1 cellular context compared by ENCODE assay signal in genomic region chr6:28880894-28881780, GRCh38.
A peak's percentile ranks its signal among the peaks of the same experiment; 100 is the strongest.
TF ChIP-seq lines count a peak whose summit lies in the region.

No MANE protein-coding gene starts in this region.

TF ChIP-seq in HepG2, 621 proteins besides CTCF, POLR2A, EP300 and RAD21 (continued from another document and continues in another):
- TF ChIP-seq, protein P1, sequence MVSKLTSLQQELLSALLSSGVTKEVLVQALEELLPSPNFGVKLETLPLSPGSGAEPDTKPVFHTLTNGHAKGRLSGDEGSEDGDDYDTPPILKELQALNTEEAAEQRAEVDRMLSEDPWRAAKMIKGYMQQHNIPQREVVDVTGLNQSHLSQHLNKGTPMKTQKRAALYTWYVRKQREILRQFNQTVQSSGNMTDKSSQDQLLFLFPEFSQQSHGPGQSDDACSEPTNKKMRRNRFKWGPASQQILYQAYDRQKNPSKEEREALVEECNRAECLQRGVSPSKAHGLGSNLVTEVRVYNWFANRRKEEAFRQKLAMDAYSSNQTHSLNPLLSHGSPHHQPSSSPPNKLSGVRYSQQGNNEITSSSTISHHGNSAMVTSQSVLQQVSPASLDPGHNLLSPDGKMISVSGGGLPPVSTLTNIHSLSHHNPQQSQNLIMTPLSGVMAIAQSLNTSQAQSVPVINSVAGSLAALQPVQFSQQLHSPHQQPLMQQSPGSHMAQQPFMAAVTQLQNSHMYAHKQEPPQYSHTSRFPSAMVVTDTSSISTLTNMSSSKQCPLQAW (CRISPR knock-in tag; IDR thresholded peaks at IDR 0.05): peak; percentile 85; the same call in 1 of the 2 replicates
- TF ChIP-seq CCAR2 (optimal IDR thresholded peaks at IDR 0.05; ENCODE audit: low read depth, low read length) (no peak), NFE2L2 (IDR thresholded peaks at IDR 0.05; ENCODE audit: low read length) (no peak), ZNF772 (CRISPR knock-in tag; IDR thresholded peaks at IDR 0.05) (peak; percentile 51; the same call in 1 of the 2 replicates), SNAI1 (CRISPR knock-in tag; IDR thresholded peaks at IDR 0.05; ENCODE audit: borderline replicate concordance) (no peak), REST (IDR thresholded peaks at IDR 0.05; ENCODE audit: borderline replicate concordance in 1 of 2, low read depth in 1 of 2, low read length in 2 of 2) (0 out of 4 replicates have a peak, but pooled peaks of 1 of the 2 experiments have one; percentile 19), RARA (CRISPR knock-in tag; IDR thresholded peaks at IDR 0.05) (no peak), IKZF4 (CRISPR knock-in tag; IDR thresholded peaks at IDR 0.05; ENCODE audit: borderline replicate concordance, low read depth, not compliant biosample characterization) (no peak), ZNF543 (CRISPR knock-in tag; IDR thresholded peaks at IDR 0.05) (peak; percentile 45; the same call in 1 of the 2 replicates), ARNT (IDR thresholded peaks at IDR 0.05) (no peak), ZFYVE20 (CRISPR knock-in tag; IDR thresholded peaks at IDR 0.05; ENCODE audit: borderline replicate concordance, low read depth) (no peak), ZFX (CRISPR knock-in tag; IDR thresholded peaks at IDR 0.05; ENCODE audit: low read depth) (peak; percentile 45; the same call in 1 of the 2 replicates), U2AF2 (IDR thresholded peaks at IDR 0.05; ENCODE audit: low read depth, low read length) (no peak), MTF1 (CRISPR knock-in tag; IDR thresholded peaks at IDR 0.05) (no peak), ZNF441 (CRISPR knock-in tag; IDR thresholded peaks at IDR 0.05; ENCODE audit: borderline replicate concordance) (0 out of 2 replicates have a peak, but pooled peaks have one; percentile 20), CAMTA2 (CRISPR knock-in tag; IDR thresholded peaks at IDR 0.05; ENCODE audit: borderline replicate concordance) (no peak), ZBTB7A (CRISPR knock-in tag; IDR thresholded peaks at IDR 0.05) (peak; percentile 47; the same call in 1 of the 2 replicates), MEIS2 (CRISPR knock-in tag; IDR thresholded peaks at IDR 0.05) (no peak), KAT7 (CRISPR knock-in tag; IDR thresholded peaks at IDR 0.05; ENCODE audit: borderline replicate concordance) (peak; percentile 70; the same call in 1 of the 2 replicates), KLF16 (CRISPR knock-in tag; IDR thresholded peaks at IDR 0.05) (peak in 1 of 2 experiments; percentile 94; a peak in 2 of 4 replicates), ZNF780A (CRISPR knock-in tag; IDR thresholded peaks at IDR 0.05) (no peak), ASH2L (IDR thresholded peaks at IDR 0.05; ENCODE audit: insufficient read length, low read depth, low read length) (peak; percentile 60), ZNF879 (CRISPR knock-in tag; IDR thresholded peaks at IDR 0.05) (0 out of 2 replicates have a peak, but pooled peaks have one; percentile 36), SP1 (IDR thresholded peaks at IDR 0.05) (no peak), SP1 (CRISPR knock-in tag; IDR thresholded peaks at IDR 0.05) (0 out of 2 replicates have a peak, but pooled peaks have one; percentile 24), ZNF496 (CRISPR knock-in tag; IDR thresholded peaks at IDR 0.05; ENCODE audit: insufficient replicate concordance) (no peak), ZNF275 (CRISPR knock-in tag; IDR thresholded peaks at IDR 0.05; ENCODE audit: borderline replicate concordance) (no peak), ZBTB21 (CRISPR knock-in tag; IDR thresholded peaks at IDR 0.05) (no peak), ZNF569 (CRISPR knock-in tag; IDR thresholded peaks at IDR 0.05; ENCODE audit: borderline replicate concordance) (no peak), THAP11 (CRISPR knock-in tag; IDR thresholded peaks at IDR 0.05) (peak; percentile 77), HNRNPH1 (optimal IDR thresholded peaks at IDR 0.05; ENCODE audit: low read depth, low read length) (no peak), RBM39 (IDR thresholded peaks at IDR 0.05; ENCODE audit: low read depth, low read length, poor library complexity, severe bottlenecking) (no peak), ZNF761 (CRISPR knock-in tag; conservative IDR thresholded peaks at IDR 0.05) (peak; percentile 61; the same call in 1 of the 2 replicates), ZNF7 (CRISPR knock-in tag; IDR thresholded peaks at IDR 0.05) (no peak), SALL2 (CRISPR knock-in tag; IDR thresholded peaks at IDR 0.05) (no peak), EZH2 (conservative IDR thresholded peaks at IDR 0.05; ENCODE audit: low read depth, low read length) (no peak), PTBP1 (IDR thresholded peaks at IDR 0.05; ENCODE audit: low read depth, low read length, poor library complexity, severe bottlenecking) (no peak), TAF1 (CRISPR knock-in tag; IDR thresholded peaks at IDR 0.05) (no peak), KLF9 (CRISPR knock-in tag; IDR thresholded peaks at IDR 0.05; ENCODE audit: low read depth) (peak; percentile 54; the same call in 1 of the 2 replicates)
- TF ChIP-seq, protein P2, sequence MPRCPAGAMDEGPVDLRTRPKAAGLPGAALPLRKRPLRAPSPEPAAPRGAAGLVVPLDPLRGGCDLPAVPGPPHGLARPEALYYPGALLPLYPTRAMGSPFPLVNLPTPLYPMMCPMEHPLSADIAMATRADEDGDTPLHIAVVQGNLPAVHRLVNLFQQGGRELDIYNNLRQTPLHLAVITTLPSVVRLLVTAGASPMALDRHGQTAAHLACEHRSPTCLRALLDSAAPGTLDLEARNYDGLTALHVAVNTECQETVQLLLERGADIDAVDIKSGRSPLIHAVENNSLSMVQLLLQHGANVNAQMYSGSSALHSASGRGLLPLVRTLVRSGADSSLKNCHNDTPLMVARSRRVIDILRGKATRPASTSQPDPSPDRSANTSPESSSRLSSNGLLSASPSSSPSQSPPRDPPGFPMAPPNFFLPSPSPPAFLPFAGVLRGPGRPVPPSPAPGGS (CRISPR knock-in tag; IDR thresholded peaks at IDR 0.05): no peak
- TF ChIP-seq, protein P3, sequence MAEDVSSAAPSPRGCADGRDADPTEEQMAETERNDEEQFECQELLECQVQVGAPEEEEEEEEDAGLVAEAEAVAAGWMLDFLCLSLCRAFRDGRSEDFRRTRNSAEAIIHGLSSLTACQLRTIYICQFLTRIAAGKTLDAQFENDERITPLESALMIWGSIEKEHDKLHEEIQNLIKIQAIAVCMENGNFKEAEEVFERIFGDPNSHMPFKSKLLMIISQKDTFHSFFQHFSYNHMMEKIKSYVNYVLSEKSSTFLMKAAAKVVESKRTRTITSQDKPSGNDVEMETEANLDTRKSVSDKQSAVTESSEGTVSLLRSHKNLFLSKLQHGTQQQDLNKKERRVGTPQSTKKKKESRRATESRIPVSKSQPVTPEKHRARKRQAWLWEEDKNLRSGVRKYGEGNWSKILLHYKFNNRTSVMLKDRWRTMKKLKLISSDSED (CRISPR knock-in tag; IDR thresholded peaks at IDR 0.05): no peak
- TF ChIP-seq, protein P4, sequence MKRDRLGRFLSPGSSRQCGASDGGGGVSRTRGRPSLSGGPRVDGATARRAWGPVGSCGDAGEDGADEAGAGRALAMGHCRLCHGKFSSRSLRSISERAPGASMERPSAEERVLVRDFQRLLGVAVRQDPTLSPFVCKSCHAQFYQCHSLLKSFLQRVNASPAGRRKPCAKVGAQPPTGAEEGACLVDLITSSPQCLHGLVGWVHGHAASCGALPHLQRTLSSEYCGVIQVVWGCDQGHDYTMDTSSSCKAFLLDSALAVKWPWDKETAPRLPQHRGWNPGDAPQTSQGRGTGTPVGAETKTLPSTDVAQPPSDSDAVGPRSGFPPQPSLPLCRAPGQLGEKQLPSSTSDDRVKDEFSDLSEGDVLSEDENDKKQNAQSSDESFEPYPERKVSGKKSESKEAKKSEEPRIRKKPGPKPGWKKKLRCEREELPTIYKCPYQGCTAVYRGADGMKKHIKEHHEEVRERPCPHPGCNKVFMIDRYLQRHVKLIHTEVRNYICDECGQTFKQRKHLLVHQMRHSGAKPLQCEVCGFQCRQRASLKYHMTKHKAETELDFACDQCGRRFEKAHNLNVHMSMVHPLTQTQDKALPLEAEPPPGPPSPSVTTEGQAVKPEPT (CRISPR knock-in tag; IDR thresholded peaks at IDR 0.05; ENCODE audit: low read depth): no peak
- TF ChIP-seq, protein P5, sequence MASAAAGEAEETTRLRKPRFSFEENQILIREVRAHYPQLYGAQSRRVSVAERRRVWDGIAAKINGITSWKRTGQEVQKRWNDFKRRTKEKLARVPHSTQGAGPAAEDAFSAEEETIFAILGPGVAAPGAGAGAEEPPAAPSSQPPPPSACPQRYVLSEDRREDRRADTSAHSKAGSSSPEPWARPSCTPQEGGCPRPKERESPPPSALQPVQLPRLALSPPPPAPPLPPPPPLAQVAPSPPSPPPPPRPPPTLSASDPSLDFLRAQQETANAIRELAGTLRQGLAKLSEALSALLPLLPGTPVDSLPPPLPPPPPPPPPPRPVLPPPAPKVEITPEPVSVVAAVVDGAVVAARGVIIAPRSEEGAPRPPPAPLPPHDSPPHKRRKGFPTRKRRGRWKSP (CRISPR knock-in tag; IDR thresholded peaks at IDR 0.05): peak; percentile 62; the same call in 1 of the 2 replicates
- TF ChIP-seq, protein P6, sequence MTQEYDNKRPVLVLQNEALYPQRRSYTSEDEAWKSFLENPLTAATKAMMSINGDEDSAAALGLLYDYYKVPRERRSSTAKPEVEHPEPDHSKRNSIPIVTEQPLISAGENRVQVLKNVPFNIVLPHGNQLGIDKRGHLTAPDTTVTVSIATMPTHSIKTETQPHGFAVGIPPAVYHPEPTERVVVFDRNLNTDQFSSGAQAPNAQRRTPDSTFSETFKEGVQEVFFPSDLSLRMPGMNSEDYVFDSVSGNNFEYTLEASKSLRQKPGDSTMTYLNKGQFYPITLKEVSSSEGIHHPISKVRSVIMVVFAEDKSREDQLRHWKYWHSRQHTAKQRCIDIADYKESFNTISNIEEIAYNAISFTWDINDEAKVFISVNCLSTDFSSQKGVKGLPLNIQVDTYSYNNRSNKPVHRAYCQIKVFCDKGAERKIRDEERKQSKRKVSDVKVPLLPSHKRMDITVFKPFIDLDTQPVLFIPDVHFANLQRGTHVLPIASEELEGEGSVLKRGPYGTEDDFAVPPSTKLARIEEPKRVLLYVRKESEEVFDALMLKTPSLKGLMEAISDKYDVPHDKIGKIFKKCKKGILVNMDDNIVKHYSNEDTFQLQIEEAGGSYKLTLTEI (CRISPR knock-in tag; conservative IDR thresholded peaks at IDR 0.05): no peak
- TF ChIP-seq, protein P7, sequence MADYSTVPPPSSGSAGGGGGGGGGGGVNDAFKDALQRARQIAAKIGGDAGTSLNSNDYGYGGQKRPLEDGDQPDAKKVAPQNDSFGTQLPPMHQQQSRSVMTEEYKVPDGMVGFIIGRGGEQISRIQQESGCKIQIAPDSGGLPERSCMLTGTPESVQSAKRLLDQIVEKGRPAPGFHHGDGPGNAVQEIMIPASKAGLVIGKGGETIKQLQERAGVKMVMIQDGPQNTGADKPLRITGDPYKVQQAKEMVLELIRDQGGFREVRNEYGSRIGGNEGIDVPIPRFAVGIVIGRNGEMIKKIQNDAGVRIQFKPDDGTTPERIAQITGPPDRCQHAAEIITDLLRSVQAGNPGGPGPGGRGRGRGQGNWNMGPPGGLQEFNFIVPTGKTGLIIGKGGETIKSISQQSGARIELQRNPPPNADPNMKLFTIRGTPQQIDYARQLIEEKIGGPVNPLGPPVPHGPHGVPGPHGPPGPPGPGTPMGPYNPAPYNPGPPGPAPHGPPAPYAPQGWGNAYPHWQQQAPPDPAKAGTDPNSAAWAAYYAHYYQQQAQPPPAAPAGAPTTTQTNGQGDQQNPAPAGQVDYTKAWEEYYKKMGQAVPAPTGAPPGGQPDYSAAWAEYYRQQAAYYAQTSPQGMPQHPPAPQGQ (CRISPR knock-in tag; IDR thresholded peaks at IDR 0.05; ENCODE audit: borderline replicate concordance): no peak
- TF ChIP-seq, protein P8, sequence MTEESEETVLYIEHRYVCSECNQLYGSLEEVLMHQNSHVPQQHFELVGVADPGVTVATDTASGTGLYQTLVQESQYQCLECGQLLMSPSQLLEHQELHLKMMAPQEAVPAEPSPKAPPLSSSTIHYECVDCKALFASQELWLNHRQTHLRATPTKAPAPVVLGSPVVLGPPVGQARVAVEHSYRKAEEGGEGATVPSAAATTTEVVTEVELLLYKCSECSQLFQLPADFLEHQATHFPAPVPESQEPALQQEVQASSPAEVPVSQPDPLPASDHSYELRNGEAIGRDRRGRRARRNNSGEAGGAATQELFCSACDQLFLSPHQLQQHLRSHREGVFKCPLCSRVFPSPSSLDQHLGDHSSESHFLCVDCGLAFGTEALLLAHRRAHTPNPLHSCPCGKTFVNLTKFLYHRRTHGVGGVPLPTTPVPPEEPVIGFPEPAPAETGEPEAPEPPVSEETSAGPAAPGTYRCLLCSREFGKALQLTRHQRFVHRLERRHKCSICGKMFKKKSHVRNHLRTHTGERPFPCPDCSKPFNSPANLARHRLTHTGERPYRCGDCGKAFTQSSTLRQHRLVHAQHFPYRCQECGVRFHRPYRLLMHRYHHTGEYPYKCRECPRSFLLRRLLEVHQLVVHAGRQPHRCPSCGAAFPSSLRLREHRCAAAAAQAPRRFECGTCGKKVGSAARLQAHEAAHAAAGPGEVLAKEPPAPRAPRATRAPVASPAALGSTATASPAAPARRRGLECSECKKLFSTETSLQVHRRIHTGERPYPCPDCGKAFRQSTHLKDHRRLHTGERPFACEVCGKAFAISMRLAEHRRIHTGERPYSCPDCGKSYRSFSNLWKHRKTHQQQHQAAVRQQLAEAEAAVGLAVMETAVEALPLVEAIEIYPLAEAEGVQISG (CRISPR knock-in tag; IDR thresholded peaks at IDR 0.05): peak; percentile 54; the same call in 1 of the 2 replicates
